ENCODE assay signal across 2 cellular contexts in the genomic region with DNA sequence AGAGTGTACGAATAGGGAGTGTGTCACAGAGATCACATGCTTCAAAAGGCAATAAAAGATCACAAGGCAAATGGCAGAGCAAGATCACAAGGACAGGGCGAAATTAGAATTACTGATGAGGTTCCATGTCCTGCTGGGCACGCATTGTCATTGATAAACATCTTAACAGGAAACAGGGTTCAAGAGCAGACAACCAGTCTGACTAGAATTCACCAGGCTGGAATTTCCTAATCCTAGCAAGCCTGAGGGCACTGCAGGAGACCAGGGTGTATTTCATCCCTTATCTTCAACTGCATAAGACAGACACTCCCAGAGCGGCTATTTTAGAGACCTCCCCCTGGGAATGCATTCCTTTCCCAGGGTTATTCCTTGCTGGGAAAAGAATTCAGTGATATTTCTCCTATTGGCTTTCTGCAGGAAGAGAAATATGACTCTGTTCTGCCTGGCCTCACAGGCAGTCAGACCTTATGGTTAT.
TF ChIP-seq lines count a peak whose summit lies in the region.

No MANE protein-coding gene starts in this region.

TF ChIP-seq in HCT116, 20 proteins besides CTCF, POLR2A, EP300 and RAD21:
- TF ChIP-seq TCF7L2 (IDR thresholded peaks at IDR 0.05; ENCODE audit: borderline replicate concordance, extremely low read depth, insufficient read depth, insufficient read length) = peak; percentile 67

TF ChIP-seq in K562, 482 proteins besides CTCF, POLR2A, EP300 and RAD21:
- TF ChIP-seq CBX5 (IDR thresholded peaks at IDR 0.05; ENCODE audit: borderline replicate concordance, low read depth) (0 out of 2 replicates have a peak, but pooled peaks have one; percentile 14), TRIM28 (IDR thresholded peaks at IDR 0.05) (peak; percentile 61; the same call in 1 of the 2 replicates)
